ENCODE assay signal across 20 cellular contexts in the genomic region with DNA sequence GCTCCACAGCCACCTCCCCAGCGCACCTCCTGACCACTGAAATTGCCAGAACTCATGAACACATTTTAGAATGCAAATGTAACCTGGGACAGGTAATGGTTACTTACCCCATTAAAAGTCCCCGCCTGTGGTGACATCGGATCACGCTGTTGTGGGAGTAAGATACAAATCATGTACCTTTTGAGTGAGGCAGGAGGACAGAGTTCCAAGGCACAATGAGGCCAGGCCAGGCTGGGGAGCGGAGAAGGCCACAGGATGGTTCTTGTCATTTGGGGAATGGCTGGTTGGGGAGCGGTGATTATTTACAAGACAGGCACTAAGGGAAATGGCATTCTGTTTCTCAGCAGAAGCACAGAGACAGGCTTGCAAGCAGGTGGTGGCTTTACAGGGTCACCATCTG.
DNase-seq lines count a peak whose midpoint lies in the region; ATAC-seq lines count a peak whose summit lies in the region.
"Had no signal": no experiment of that assay in that cellular context is flagged by ENCODE, and none has a peak within 500 bp of the region (broad histone marks: within the 10 kb centered on the region; RNA-seq: fewer than 3 reads in every experiment).

No MANE protein-coding gene starts in this region.

- H3K4me1 ChIP-seq in mesendoderm (ENCODE audit: control insufficient read depth, low read depth, low read length): no peaks in the 10 kb centered on the region
- H3K4me1 ChIP-seq: BLaER1, Caco-2, HAP-1 had no signal

- no peak overlapping the region for H4K8ac ChIP-seq in mesendoderm (ENCODE audit: low read depth, low read length)

- H3K23ac ChIP-seq in mesendoderm (ENCODE audit: low read length): no peak overlapping the region

- H3K4me3 ChIP-seq in mesendoderm (ENCODE audit: low read length): no peak overlapping the region
- H3K4me3 ChIP-seq: BLaER1, HAP-1 had no signal

- WGBS in mesendoderm (ENCODE audit: extremely low coverage, insufficient coverage, low lambda C conversion rate): no CpG with 5 or more reads among the region's 6 CpGs

- ATAC-seq in Right ventricle myocardium inferior (no peak), left ventricle myocardium superior (no peak), HG03378 (IDR thresholded peaks at IDR 0.05; ENCODE audit: unreplicated experiment) (no peak)
- ATAC-seq: CD8-positive, alpha-beta T cell had no signal

- DNase-seq in Right ventricle myocardium inferior (ENCODE audit: missing footprints) (peak; percentile 16), left ventricle myocardium superior (no peak), NCI-H82 treated with DMSO at 0.1 percent for 48 hours (lab: John Stamatoyannopoulos, UW; ENCODE audit: unreplicated experiment) (peak; percentile 23), cerebellar cortex (ENCODE audit: low spot score) (peak; percentile 1), mesendoderm (no peak), NCI-H187 (lab: John Stamatoyannopoulos, UW) (no peak)
- DNase-seq: Caco-2; CD4-positive, CD25-positive, alpha-beta regulatory T cell; CD8-positive, alpha-beta T cell; DMS 273 treated with DMSO at 0.1 percent for 48 hours; DMS79; EL; GF-D8; GOT3; HFFc6 had no signal

- no peaks in the 10 kb centered on the region for H3K27me3 ChIP-seq in mesendoderm (ENCODE audit: insufficient read depth, low read length, poor library complexity)
- H3K27me3 ChIP-seq: BLaER1 had no signal

- intact Hi-C loops in Right ventricle myocardium inferior (cut with DNase I) (no loop called here), left ventricle myocardium superior (cut with micrococcal nuclease) (no loop called here)

- H3K9ac ChIP-seq in mesendoderm (ENCODE audit: low read length): no peak overlapping the region
- H3K9ac ChIP-seq: BLaER1 had no signal

- no peak overlapping the region for H3K56ac ChIP-seq in mesendoderm (ENCODE audit: low read length)

- no peaks in the 10 kb centered on the region for H3K79me1 ChIP-seq in mesendoderm (ENCODE audit: low read length)

- H3K4me2 ChIP-seq in mesendoderm (ENCODE audit: low read length): no peak overlapping the region
- H3K4me2 ChIP-seq: BLaER1 had no signal

- H3K27ac ChIP-seq in mesendoderm (ENCODE audit: low read depth, low read length): no peak overlapping the region
- H3K27ac ChIP-seq: 22Rv1, BLaER1, C4-2B had no signal

- no peak overlapping the region for H3K18ac ChIP-seq in mesendoderm (ENCODE audit: low read length)

- no peak overlapping the region for H4K5ac ChIP-seq in mesendoderm (ENCODE audit: low read length)

- no peak overlapping the region for H3K4ac ChIP-seq in mesendoderm (ENCODE audit: low read depth, low read length)

- no peaks in the 10 kb centered on the region for H3K79me2 ChIP-seq in mesendoderm (ENCODE audit: control insufficient read depth, insufficient read depth, low read length)

- no peak overlapping the region for H2BK120ac ChIP-seq in mesendoderm (ENCODE audit: low read depth, low read length)

- H3K36me3 ChIP-seq in mesendoderm (ENCODE audit: control insufficient read depth, insufficient read depth, low read length): no peaks in the 10 kb centered on the region
- H3K36me3 ChIP-seq: BLaER1, HAP-1 had no signal

- no peak overlapping the region for H2BK5ac ChIP-seq in mesendoderm (ENCODE audit: low read length)

- H2BK15ac ChIP-seq in mesendoderm (replicated peaks; ENCODE audit: low read depth): no peak overlapping the region

- no peak overlapping the region for H2AK5ac ChIP-seq in mesendoderm (ENCODE audit: low read length)

Comparison
In these comparisons a context has a peak if more than half of its experiments do, and no peak if none do; other contexts are left out.
1. DNase-seq: peak in Right ventricle myocardium inferior (single experiment), NCI-H82 treated with DMSO at 0.1 percent for 48 hours (single experiment) and cerebellar cortex (single experiment); none in left ventricle myocardium superior (single experiment), mesendoderm (single experiment) and NCI-H187 (0 of 2).